Comparison of ENCODE assay signal across 9 cellular contexts in genomic region chr1:27650527-27651175, GRCh38. TPM values are rescaled to one million over a fixed set of nuclear protein-coding genes. Genes with fewer than 3 reads are reported as not detected.
DNase-seq lines count a peak whose midpoint lies in the region; ATAC-seq and TF ChIP-seq lines count a peak whose summit lies in the region.
"Had no signal": no experiment of that assay in that cellular context is flagged by ENCODE, and none has a peak within 500 bp of the region (broad histone marks: within the 10 kb centered on the region; RNA-seq: fewer than 3 reads in every experiment).

No MANE protein-coding gene starts in this region.

- H3K36me3 ChIP-seq in stomach, result no peaks in the 10 kb centered on the region

- H3K4me1 Mint-ChIP-seq in neural crest cell, result peaks cover 37% of the 10 kb centered on the region

- H3K9me3 Mint-ChIP-seq in neural crest cell, result no peaks in the 10 kb centered on the region
- H3K9me3 Mint-ChIP-seq: effector memory CD8-positive, alpha-beta T cell had no signal

- no peak for TF ChIP-seq CTCF in choroid plexus epithelial cell (conservative IDR thresholded peaks at IDR 0.05; ENCODE audit: low read depth, low read length)
- no peak for TF ChIP-seq CTCF in neural crest cell (conservative IDR thresholded peaks at IDR 0.05)
- no peak for TF ChIP-seq CTCF in stomach (IDR thresholded peaks at IDR 0.05)

- no peaks in the 10 kb centered on the region for H3K36me3 Mint-ChIP-seq in neural crest cell (ENCODE audit: low read depth)

- 38 to 53% (median 45%) methylated on average over 7 of the region's 7 CpGs for WGBS in stomach, 5 donors

- TF ChIP-seq EP300 in stomach (IDR thresholded peaks at IDR 0.05), result no peak

- no peaks in the 10 kb centered on the region for H3K27me3 Mint-ChIP-seq in neural crest cell (ENCODE audit: low read depth)
- H3K27me3 Mint-ChIP-seq: effector memory CD8-positive, alpha-beta T cell had no signal

- intact Hi-C loops in stomach (cut with DNase I; ENCODE audit: low total_unique reads), result no loop called here

- DNase-seq in DMS153 treated with DMSO at 0.1 percent for 48 hours (lab: John Stamatoyannopoulos, UW; ENCODE audit: unreplicated experiment), result peak; percentile 60
- DNase-seq in NCI-H2029 (lab: John Stamatoyannopoulos, UW), result peak; percentile 78
- peak; percentile 65 for DNase-seq in choroid plexus epithelial cell (ENCODE audit: low read depth)
- no peak for DNase-seq in neural crest cell (ENCODE audit: low read depth, low spot score)
- DNase-seq in stomach, result no peak
- no peak for DNase-seq in NOMO-1 (lab: John Stamatoyannopoulos, UW; ENCODE audit: unreplicated experiment in 2 of 2)
- DNase-seq: effector memory CD8-positive, alpha-beta T cell had no signal

- no peaks in the 10 kb centered on the region for H3K27me3 ChIP-seq in stomach

- ATAC-seq in GM21619 (IDR thresholded peaks at IDR 0.05; ENCODE audit: unreplicated experiment), result no peak
- no peak for ATAC-seq in HG02885 (IDR thresholded peaks at IDR 0.05; ENCODE audit: poor library complexity, unreplicated experiment)
- ATAC-seq: effector memory CD8-positive, alpha-beta T cell had no signal

- H3K4me3 Mint-ChIP-seq in neural crest cell, result peak overlapping the region; percentile 16
- H3K4me3 Mint-ChIP-seq: effector memory CD8-positive, alpha-beta T cell had no signal

- H3K9me3 ChIP-seq in stomach, result no peaks in the 10 kb centered on the region

- H3K27ac ChIP-seq in stomach, result peak overlapping the region in 1 of 5 donors; percentile 53

- H3K4me3 ChIP-seq in choroid plexus epithelial cell (ENCODE audit: low read depth, low read length) (no peak overlapping the region), stomach (no peak overlapping the region)

- no peak for TF ChIP-seq POLR2A in stomach (IDR thresholded peaks at IDR 0.05)

- peak overlapping the region; percentile 94 for H3K27ac Mint-ChIP-seq in neural crest cell (ENCODE audit: unreplicated experiment)

- peaks cover 0 to 26% (median 3%) of the 10 kb centered on the region in 4 donors for H3K4me1 ChIP-seq in stomach

RNA-seq across cellular contexts. Expression of gene FGR, which starts 15.7 kb away (rescaled TPM):
- not detected in 2 replicates for total RNA-seq in neural crest cell
- 1 to 10 TPM in 3 of 5 donors, not detected in 2; 6.7 to 8.8 (median 7.0) TPM for total RNA-seq in stomach
- polyA plus RNA-seq in stomach, result 1 to 10 TPM; 3.1 to 9.9 (median 4.6) TPM

RNA-seq across cellular contexts. Expression of gene IFI6, which starts 21.3 kb away (rescaled TPM):
- total RNA-seq in neural crest cell (15.2 and 16.6 TPM in 2 replicates), stomach (10 to 100 TPM in 3 of 5 donors, 1 to 10 TPM in 1, not detected in 1; 6.1 to 65.2 (median 34.3) TPM)
- polyA plus RNA-seq in stomach, result 10 to 100 TPM; 13.4 to 95.2 (median 40.0) TPM

RNA-seq across cellular contexts. Expression of gene AHDC1, which starts 46.7 kb away (rescaled TPM):
- 50.1 and 54.8 TPM in 2 replicates for total RNA-seq in neural crest cell
- total RNA-seq in stomach, result 10 to 100 TPM; 10.8 to 95.0 (median 35.1) TPM
- 10 to 100 TPM in 1 of 3 donors, 1 to 10 TPM in 2; 5.8 to 10.3 (median 8.3) TPM for polyA plus RNA-seq in stomach

Comparison
In these comparisons a context has a peak if more than half of its experiments do, and no peak if none do; other contexts are left out.
1. DNase-seq: peak in DMS153 treated with DMSO at 0.1 percent for 48 hours (single experiment), NCI-H2029 (single experiment) and choroid plexus epithelial cell (single experiment); none in neural crest cell (single experiment), stomach (single experiment) and NOMO-1 (0 of 2).